ENCODE assay signal across 23 cellular contexts in genomic region chr20:44796311-44796710, GRCh38. TPM values are rescaled to one million over a fixed set of nuclear protein-coding genes. Genes with fewer than 3 reads are reported as not detected.
A peak's percentile ranks its signal among the peaks of the same experiment; 100 is the strongest.
DNase-seq lines count a peak whose midpoint lies in the region; ATAC-seq and TF ChIP-seq lines count a peak whose summit lies in the region.
"Had no signal": no experiment of that assay in that cellular context is flagged by ENCODE, and none has a peak within 500 bp of the region (broad histone marks: within the 10 kb centered on the region; RNA-seq: fewer than 3 reads in every experiment).

No MANE protein-coding gene starts in this region.

- H2BK12ac ChIP-seq in H9 (ENCODE audit: insufficient read length, low read depth, low read length): no peak overlapping the region

- H3T11ph ChIP-seq in H9 (ENCODE audit: low read length): no peak overlapping the region

- no peaks in the 10 kb centered on the region for H3K23me2 ChIP-seq in H9 (ENCODE audit: insufficient read length, low read depth, low read length, poor library complexity, severe bottlenecking)

- no peaks in the 10 kb centered on the region; the same call in 1 of the 2 replicates for H4K20me1 ChIP-seq in GM23338 (replicated peaks; ENCODE audit: insufficient read depth)
- H4K20me1 ChIP-seq in H9 (ENCODE audit: control insufficient read depth, insufficient read depth, insufficient read length): no peaks in the 10 kb centered on the region
- H4K20me1 ChIP-seq: BLaER1 treated with 17β-estradiol and CSF1 and Interleukin-3, amounts not matched to agents 10 nM and 100 nM had no signal

- H4K91ac ChIP-seq in H9 (ENCODE audit: insufficient read length, low read depth, low read length): no peak overlapping the region

- H3K79me1 ChIP-seq in H9 (ENCODE audit: insufficient read depth, low read depth, low read length, poor library complexity, severe bottlenecking): no peaks in the 10 kb centered on the region

- no peak overlapping the region for H3K56ac ChIP-seq in H9 (ENCODE audit: insufficient read length, low read depth, low read length)

- no peak overlapping the region for H2BK5ac ChIP-seq in H9 (ENCODE audit: insufficient read length, low read length)

- H3K27ac ChIP-seq in GM23338 (ENCODE audit: low read depth) (no peak overlapping the region), H9 (ENCODE audit: insufficient read length, low read depth, low read length) (no peak overlapping the region)
- H3K27ac ChIP-seq: A549; BLaER1 treated with 17β-estradiol and CSF1 and Interleukin-3, amounts not matched to agents 10 nM and 100 nM had no signal

- no peak overlapping the region for H3K9ac ChIP-seq in H9 (ENCODE audit: extremely low read depth, insufficient read length, low read length)
- H3K9ac ChIP-seq: BLaER1 treated with 17β-estradiol and CSF1 and Interleukin-3, amounts not matched to agents 10 nM and 100 nM had no signal

- H3K4me3 Mint-ChIP-seq in GM23338 (no peak overlapping the region), H9 (no peak overlapping the region), brain (peak overlapping the region in 2 of 5 experiments; percentile 8 to 57), nephron progenitor cell (no peak overlapping the region), T-helper 17 cell (no peak overlapping the region), HFFc6 (no peak overlapping the region)
- H3K4me3 Mint-ChIP-seq: CD14-positive monocyte; CD4-positive, alpha-beta T cell; CD8-positive, alpha-beta memory T cell had no signal

- H3K27me3 ChIP-seq in GM23338 (ENCODE audit: insufficient read depth): no peaks in the 10 kb centered on the region
- H3K27me3 ChIP-seq in H9 (ENCODE audit: insufficient read depth, low read length): no peaks in the 10 kb centered on the region
- H3K27me3 ChIP-seq: BE2C; BLaER1 treated with 17β-estradiol and CSF1 and Interleukin-3, amounts not matched to agents 10 nM and 100 nM had no signal

- H3K36me3 ChIP-seq in GM23338 (ENCODE audit: insufficient read depth): no peaks in the 10 kb centered on the region
- H3K36me3 ChIP-seq: BE2C; BLaER1 treated with 17β-estradiol and CSF1 and Interleukin-3, amounts not matched to agents 10 nM and 100 nM had no signal

- H3K9me3 Mint-ChIP-seq in GM23338 (no peaks in the 10 kb centered on the region), H9 (no peaks in the 10 kb centered on the region), brain (no peaks in the 10 kb centered on the region), nephron progenitor cell (no peaks in the 10 kb centered on the region), HFFc6 (no peaks in the 10 kb centered on the region)
- H3K9me3 Mint-ChIP-seq: CD14-positive monocyte; CD4-positive, alpha-beta T cell; CD8-positive, alpha-beta memory T cell had no signal

- H3K4me1 Mint-ChIP-seq in GM23338: peaks cover 37% of the 10 kb centered on the region
- H3K4me1 Mint-ChIP-seq in H9: peaks cover 18 to 42% of the 10 kb centered on the region in 2 experiments
- H3K4me1 Mint-ChIP-seq in brain: peaks cover 45% of the 10 kb centered on the region
- H3K4me1 Mint-ChIP-seq in nephron progenitor cell: peaks cover 18% of the 10 kb centered on the region
- no peaks in the 10 kb centered on the region for H3K4me1 Mint-ChIP-seq in T-helper 17 cell
- peaks cover 6% of the 10 kb centered on the region for H3K4me1 Mint-ChIP-seq in HFFc6 (ENCODE audit: low read depth)
- H3K4me1 Mint-ChIP-seq: CD14-positive monocyte; CD8-positive, alpha-beta memory T cell had no signal

- H2BK20ac ChIP-seq in H9 (ENCODE audit: low read depth, low read length, poor library complexity, severe bottlenecking): no peak overlapping the region

- H3K14ac ChIP-seq in H9 (ENCODE audit: insufficient read depth, low read length): no peak overlapping the region

- H3F3A ChIP-seq in GM23338 (replicated peaks; ENCODE audit: low read depth): no peaks in the 10 kb centered on the region

- H2BK15ac ChIP-seq in H9 (ENCODE audit: low read depth, low read length): no peak overlapping the region

- H2AK5ac ChIP-seq in H9 (ENCODE audit: insufficient read length, low read length): no peak overlapping the region

- H3K27ac Mint-ChIP-seq in GM23338 (no peak overlapping the region), H9 (peak overlapping the region in 2 of 3 experiments; percentile 22 to 54; a peak in 4 of 7 replicates), brain (peak overlapping the region; percentile 11 to 86 (median 64)), nephron progenitor cell (peak overlapping the region; percentile 15), T-helper 17 cell (no peak overlapping the region), HFFc6 (no peak overlapping the region)
- H3K27ac Mint-ChIP-seq: CD14-positive monocyte; CD4-positive, alpha-beta T cell; CD8-positive, alpha-beta memory T cell had no signal

- peaks cover 9% of the 10 kb centered on the region for H3K4me1 ChIP-seq in GM23338 (ENCODE audit: insufficient read depth)
- H3K4me1 ChIP-seq in H9 (ENCODE audit: insufficient read depth, low read length): peaks cover 8% of the 10 kb centered on the region; the same call in 1 of the 2 replicates
- H3K4me1 ChIP-seq: A549 had no signal

- ATAC-seq in GM23338: peak; percentile 75
- ATAC-seq in T-helper 17 cell: no peak
- ATAC-seq: GM12878 had no signal

- H3K79me2 ChIP-seq in GM23338 (replicated peaks; ENCODE audit: insufficient read depth) (0 out of 2 replicates have a peak, but pooled peaks cover 14% of the 10 kb centered on the region), H9 (ENCODE audit: insufficient read depth, low read length) (no peaks in the 10 kb centered on the region)

- no peaks in the 10 kb centered on the region for H3K9me2 ChIP-seq in GM23338 (ENCODE audit: insufficient read depth)

- no peak overlapping the region for H3K4me3 ChIP-seq in GM23338
- H3K4me3 ChIP-seq: A549; BLaER1 treated with 17β-estradiol and CSF1 and Interleukin-3, amounts not matched to agents 10 nM and 100 nM; GM12878 had no signal

- DNase-seq in GM23338 (ENCODE audit: low spot score) (no peak), H9 (no peak), nephron progenitor cell (no peak), T-helper 17 cell (no peak), HFFc6 (no peak), hypothalamus (lab: John Stamatoyannopoulos, UW) (no peak)
- no peak for DNase-seq in stimulated activated CD4-positive, alpha-beta T cell treated with anti-CD3 and anti-CD28 coated beads, Interleukin-2, amount 100 ng/mL, for 48 hours
- DNase-seq: 8988T; ACHN; AML-193; BE2C; CD4-positive, alpha-beta T cell; CD8-positive, alpha-beta memory T cell; DMS 273 treated with DMSO at 0.1 percent for 48 hours; DMS79; EL; GDM1; HCEC 1CT had no signal

- H3K9me3 ChIP-seq in H9 (ENCODE audit: control insufficient read depth, low read depth, low read length) (no peaks in the 10 kb centered on the region), T-helper 17 cell (ENCODE audit: control insufficient read depth, low read length, poor library complexity, severe bottlenecking) (no peaks in the 10 kb centered on the region)
- H3K9me3 ChIP-seq: A549; BE2C; BLaER1 treated with 17β-estradiol and CSF1 and Interleukin-3, amounts not matched to agents 10 nM and 100 nM had no signal

- H3K36me3 Mint-ChIP-seq in GM23338 (ENCODE audit: low read depth) (no peaks in the 10 kb centered on the region), H9 (ENCODE audit: insufficient read depth in 1 of 3, low read depth in 3 of 3) (no peaks in the 10 kb centered on the region), brain (no peaks in the 10 kb centered on the region), nephron progenitor cell (ENCODE audit: low read depth) (no peaks in the 10 kb centered on the region), T-helper 17 cell (ENCODE audit: low read depth) (no peaks in the 10 kb centered on the region), HFFc6 (ENCODE audit: low read depth) (no peaks in the 10 kb centered on the region)
- H3K36me3 Mint-ChIP-seq: CD14-positive monocyte; CD8-positive, alpha-beta memory T cell had no signal

- no peak overlapping the region for H4K8ac ChIP-seq in H9 (replicated peaks; ENCODE audit: insufficient read length, low read depth, low read length)

- H4K5ac ChIP-seq in H9 (ENCODE audit: insufficient read length, low read depth, low read length): no peak overlapping the region

- H3K4me2 ChIP-seq in GM23338 (peak overlapping the region; percentile 51; the same call in 1 of the 2 replicates), H9 (ENCODE audit: insufficient read depth, insufficient read length, low read length) (no peak overlapping the region)
- H3K4me2 ChIP-seq: A549; BLaER1 treated with 17β-estradiol and CSF1 and Interleukin-3, amounts not matched to agents 10 nM and 100 nM had no signal

- TF ChIP-seq CTCF in GM23338 (conservative IDR thresholded peaks at IDR 0.05; ENCODE audit: low read depth in 2 of 2): no peak
- no peak for TF ChIP-seq CTCF in H9 (conservative IDR thresholded peaks at IDR 0.05)
- TF ChIP-seq CTCF in brain (conservative IDR thresholded peaks at IDR 0.05): no peak
- TF ChIP-seq CTCF in nephron progenitor cell (IDR thresholded peaks at IDR 0.05): no peak
- TF ChIP-seq CTCF in HFFc6 (IDR thresholded peaks at IDR 0.05): no peak

- no peak overlapping the region for H3K18ac ChIP-seq in H9 (ENCODE audit: insufficient read length, low read depth, low read length)

- H3K27me3 Mint-ChIP-seq in GM23338 (ENCODE audit: insufficient read depth, low read depth, poor library complexity) (peaks cover 5% of the 10 kb centered on the region), H9 (ENCODE audit: low read depth) (no peaks in the 10 kb centered on the region; the same call in 1 of the 2 replicates), brain (no peaks in the 10 kb centered on the region), nephron progenitor cell (ENCODE audit: low read depth, poor library complexity) (no peaks in the 10 kb centered on the region), T-helper 17 cell (peaks cover 35% of the 10 kb centered on the region), HFFc6 (ENCODE audit: insufficient read depth) (peaks cover 39% of the 10 kb centered on the region)

- H2AFZ ChIP-seq in GM23338 (no peak overlapping the region), H9 (ENCODE audit: low read length) (no peak overlapping the region)

- no peak overlapping the region for H2BK120ac ChIP-seq in H9 (ENCODE audit: low read depth, low read length, poor library complexity, severe bottlenecking)

- H3K4ac ChIP-seq in H9 (ENCODE audit: low read depth, low read length): no peak overlapping the region

- no peak overlapping the region for H3K23ac ChIP-seq in H9 (ENCODE audit: insufficient read length, low read depth, low read length)

RNA-seq across cellular contexts. Expression of gene RIMS4, which starts 14.0 kb away (rescaled TPM):
- total RNA-seq in GM23338 (2014; rRNA removed; shearing (Covaris generic)): 34.5 and 39.7 TPM in 2 replicates
- 2.9 and 3.5 TPM in 2 replicates for polyA plus RNA-seq in GM23338 (2016; fragmentation: Nextera tagmentation; extraction: Ambion mirVana)
- 15.5 and 16.3 TPM in 2 replicates for total RNA-seq in H9 (2021)
- polyA plus RNA-seq in brain (ENCODE audit: insufficient read depth, low read depth, low replicate concordance): 21.5 TPM
- not detected for total RNA-seq in T-helper 17 cell
- not detected for total RNA-seq in HFFc6 (2021; fragmentation: NEBNext Ultra II Directional; extraction: Animal tissue kit (Norgen Biotek cat#: 25700))
- total RNA-seq: CD4-positive, alpha-beta T cell; CD8-positive, alpha-beta memory T cell had no signal
- polyA plus RNA-seq: CD14-positive monocyte; CD8-positive, alpha-beta memory T cell had no signal

RNA-seq across cellular contexts. Expression of gene KCNK15, which starts 50.6 kb away (rescaled TPM):
- total RNA-seq in GM23338 (2014; rRNA removed; shearing (Covaris generic)): 0.19 and 0.63 TPM in 2 replicates
- polyA plus RNA-seq in GM23338 (2016; fragmentation: Nextera tagmentation; extraction: Ambion mirVana): 3.3 and 4.3 TPM in 2 replicates
- total RNA-seq in H9 (2021): 0.33 and 0.39 TPM in 2 replicates
- polyA plus RNA-seq in brain (ENCODE audit: insufficient read depth, low read depth, low replicate concordance): 0.12 TPM
- not detected for total RNA-seq in T-helper 17 cell
- under 1 TPM in 5 of 6 experiments, not detected in 1; 0.07 to 0.28 (median 0.21) TPM for total RNA-seq in HFFc6 (2021; fragmentation: NEBNext Ultra II Directional; extraction: Animal tissue kit (Norgen Biotek cat#: 25700))
- total RNA-seq: CD4-positive, alpha-beta T cell; GM12878 had no signal
- polyA plus RNA-seq: CD14-positive monocyte; CD8-positive, alpha-beta memory T cell; GM12878 had no signal

Comparison
In these comparisons a context has a peak if more than half of its experiments do, and no peak if none do; other contexts are left out.
1. H3K27ac Mint-ChIP-seq: peak in H9 (2 of 3), brain (5 of 5) and nephron progenitor cell (single experiment); none in GM23338 (single experiment), T-helper 17 cell (single experiment) and HFFc6 (single experiment).
2. RNA of gene RIMS4, which starts 14.0 kb away (total RNA-seq): 34.5 to 39.7 TPM in GM23338 and 15.5 to 16.3 TPM in H9; not detected in T-helper 17 cell and not detected in HFFc6; every median in the first group is over 10 times any median in the second.